In genomic region chr12:71958056-71958455, GRCh38 we compare ENCODE assay signal across 21 cellular contexts. TPM values are rescaled to one million over a fixed set of nuclear protein-coding genes. Genes with fewer than 3 reads are reported as not detected.
DNase-seq lines count a peak whose midpoint lies in the region; ATAC-seq and TF ChIP-seq lines count a peak whose summit lies in the region.
"Had no signal": no experiment of that assay in that cellular context is flagged by ENCODE, and none has a peak within 500 bp of the region (broad histone marks: within the 10 kb centered on the region; RNA-seq: fewer than 3 reads in every experiment).

No MANE protein-coding gene starts in this region.

- POLR2A ChIA-PET in Caco-2 (lab: Charles Lee) = no interaction called here

- H3K36me3 ChIP-seq in Caco-2 (ENCODE audit: control insufficient read depth, insufficient read depth, low read length) (no peaks in the 10 kb centered on the region), HUES48 (ENCODE audit: control insufficient read depth, insufficient read depth, low read length) (no peaks in the 10 kb centered on the region), neural cell (ENCODE audit: insufficient read depth, low read length) (no peaks in the 10 kb centered on the region)
- H3K36me3 ChIP-seq: left ventricle myocardium inferior had no signal

- no peaks in the 10 kb centered on the region for H4K20me1 ChIP-seq in neural cell (ENCODE audit: insufficient read depth)

- H3K36me3 Mint-ChIP-seq in Caco-2 (ENCODE audit: insufficient read depth, unreplicated experiment) = no peaks in the 10 kb centered on the region
- H3K36me3 Mint-ChIP-seq: naive B cell had no signal

- no peak overlapping the region for H3K9ac ChIP-seq in HUES48 (ENCODE audit: low read depth, low read length)
- no peak overlapping the region for H3K9ac ChIP-seq in neural cell (ENCODE audit: low read length)

- intact Hi-C loops in Caco-2 (cut with micrococcal nuclease; ENCODE audit: unreplicated experiment) = loop anchor here (10.0 kb wide), 1 partner anchor 97 kb away; no protein-coding TSS in a partner anchor

- BruUV-seq in Caco-2 (replicated peaks; lab: Mats Ljungman, UMichigan) = no TSS peak

- no peaks in the 10 kb centered on the region for H3K79me2 ChIP-seq in neural cell (replicated peaks; ENCODE audit: insufficient read depth, low read length)

- TF ChIP-seq RAD21 in neural cell (conservative IDR thresholded peaks at IDR 0.05) = no peak

- H3K27me3 ChIP-seq in Caco-2 (replicated peaks; ENCODE audit: control insufficient read depth, insufficient read depth, low read length) (no peaks in the 10 kb centered on the region), HUES48 (ENCODE audit: control insufficient read depth, insufficient read depth, low read length) (no peaks in the 10 kb centered on the region), neural cell (ENCODE audit: insufficient read depth, low read depth, low read length) (no peaks in the 10 kb centered on the region)

- no peak overlapping the region for H2AFZ ChIP-seq in neural cell (ENCODE audit: low read depth, low read length)

- H3K4me1 Mint-ChIP-seq in Caco-2 (ENCODE audit: low read depth, unreplicated experiment) = peaks cover 26% of the 10 kb centered on the region
- H3K4me1 Mint-ChIP-seq: naive B cell had no signal

- H3K4me2 ChIP-seq in neural cell (ENCODE audit: low read length) = no peak overlapping the region

- H3K27ac ChIP-seq in HUES48 (ENCODE audit: low read depth, low read length) (peak overlapping the region; percentile 53), neural cell (ENCODE audit: low read length) (peak overlapping the region; percentile 74)
- H3K27ac ChIP-seq: left ventricle myocardium inferior had no signal

- CTCF ChIA-PET in Caco-2 (lab: Charles Lee) = no interaction called here

- H3K9me3 ChIP-seq in Caco-2 = no peaks in the 10 kb centered on the region
- H3K9me3 ChIP-seq in HUES48 (ENCODE audit: control insufficient read depth, insufficient read depth, low read length) = no peaks in the 10 kb centered on the region
- no peaks in the 10 kb centered on the region for H3K9me3 ChIP-seq in neural cell (ENCODE audit: low read length)
- H3K9me3 ChIP-seq: left ventricle myocardium inferior had no signal

- peak overlapping the region; percentile 59 for H3K27ac Mint-ChIP-seq in Caco-2 (ENCODE audit: unreplicated experiment)
- H3K27ac Mint-ChIP-seq: naive B cell had no signal

- ATAC-seq in HG02588 (IDR thresholded peaks at IDR 0.05; ENCODE audit: unreplicated experiment) (no peak), GM18909 (IDR thresholded peaks at IDR 0.05; ENCODE audit: poor library complexity, unreplicated experiment) (no peak), HG03432 (IDR thresholded peaks at IDR 0.05; ENCODE audit: unreplicated experiment) (no peak)
- ATAC-seq: Right ventricle myocardium inferior had no signal

- no peak overlapping the region for H3K4me3 Mint-ChIP-seq in Caco-2 (ENCODE audit: unreplicated experiment)
- H3K4me3 Mint-ChIP-seq: naive B cell had no signal

- H3K9me3 Mint-ChIP-seq in Caco-2 (ENCODE audit: unreplicated experiment) = no peaks in the 10 kb centered on the region

- DNase-seq in Caco-2 (peak in 1 of 2 experiments; percentile 24), fibroblast of peridontal ligament (ENCODE audit: extremely low read depth) (peak; percentile 1), NCI-H2081 treated with DMSO at 0.1 percent for 48 hours (lab: John Stamatoyannopoulos, UW) (no peak)
- DNase-seq: activated CD4-positive, CD25-positive, alpha-beta regulatory T cell treated with anti-CD3 and anti-CD28 coated beads, Interleukin-2, amount 50 U/mL, for 72 hours; activated naive CD4-positive, alpha-beta T cell; C1 segment of cervical spinal cord; GOT3; hippocampal formation; left ventricle myocardium inferior; naive B cell; NCI-H1417; NCI-H446; posterior cingulate gyrus; T-helper 2 cell had no signal

- TF ChIP-seq CTCF in Caco-2 (IDR thresholded peaks at IDR 0.05; ENCODE audit: insufficient read depth in 1 of 2, low read depth in 1 of 2, low read length in 1 of 2, severe bottlenecking in 1 of 2, unreplicated experiment in 1 of 2) (no peak), neural cell (IDR thresholded peaks at IDR 0.05; ENCODE audit: poor library complexity, severe bottlenecking) (no peak)

- H3K4me1 ChIP-seq in Caco-2 (peaks cover 24% of the 10 kb centered on the region), HUES48 (ENCODE audit: control insufficient read depth, insufficient read depth, low read length) (peaks cover 47% of the 10 kb centered on the region)
- H3K4me1 ChIP-seq: left ventricle myocardium inferior had no signal

- no peaks in the 10 kb centered on the region for H3K27me3 Mint-ChIP-seq in Caco-2 (ENCODE audit: insufficient read depth, unreplicated experiment)

- no peaks in the 10 kb centered on the region for H3F3A ChIP-seq in neural cell (ENCODE audit: insufficient read depth, low read length, poor library complexity, severe bottlenecking)

- H3K9me2 ChIP-seq in neural cell (ENCODE audit: insufficient read depth, low read length) = no peaks in the 10 kb centered on the region

- H3K4me3 ChIP-seq in Caco-2 (ENCODE audit: low read depth, low read length) = no peak overlapping the region
- H3K4me3 ChIP-seq in HUES48 (ENCODE audit: low read depth, low read length) = no peak overlapping the region; the same call in 1 of the 2 replicates
- no peak overlapping the region for H3K4me3 ChIP-seq in neural cell (ENCODE audit: low read length)
- H3K4me3 ChIP-seq: left ventricle myocardium inferior had no signal

- no peak for TF ChIP-seq EP300 in neural cell (conservative IDR thresholded peaks at IDR 0.05; ENCODE audit: poor library complexity, severe bottlenecking)

TF ChIP-seq in neural cell, 6 proteins besides CTCF, POLR2A, EP300 and RAD21:
- TF ChIP-seq SMC3 (conservative IDR thresholded peaks at IDR 0.05; ENCODE audit: poor library complexity) = no peak
- no peak for TF ChIP-seq EZH2 (IDR thresholded peaks at IDR 0.05; ENCODE audit: borderline replicate concordance, insufficient read depth, low read length, poor library complexity, severe bottlenecking)
- no peak for TF ChIP-seq POLR2AphosphoS5 (IDR thresholded peaks at IDR 0.05)
- no peak for TF ChIP-seq TAF1 (IDR thresholded peaks at IDR 0.05; ENCODE audit: low read depth)
- TF ChIP-seq REST (IDR thresholded peaks at IDR 0.05; ENCODE audit: borderline replicate concordance) = no peak
- TF ChIP-seq MXI1 (conservative IDR thresholded peaks at IDR 0.05; ENCODE audit: poor library complexity, severe bottlenecking) = no peak

RNA-seq across cellular contexts. Expression of gene TPH2, which starts 19.4 kb away (rescaled TPM):
- total RNA-seq in Caco-2 (2022) = not detected in 2 replicates
- polyA plus RNA-seq in neural cell = 0.12 and 0.33 TPM in 2 replicates
- 0.97 and 1.2 TPM in 2 replicates for polyA minus RNA-seq in neural cell
- total RNA-seq: epithelial cell of proximal tubule, left ventricle myocardium inferior, Right ventricle myocardium inferior had no signal
